Comparison of ENCODE assay signal across 9 cellular contexts in genomic region chr9:37262410-37262809, GRCh38.
DNase-seq lines count a peak whose midpoint lies in the region; TF ChIP-seq lines count a peak whose summit lies in the region.
"Had no signal": no experiment of that assay in that cellular context is flagged by ENCODE, and none has a peak within 500 bp of the region (broad histone marks: within the 10 kb centered on the region; RNA-seq: fewer than 3 reads in every experiment).

No MANE protein-coding gene starts in this region.

- no peaks in the 10 kb centered on the region for H3K27me3 Mint-ChIP-seq in HFFc6 (ENCODE audit: insufficient read depth)
- no peaks in the 10 kb centered on the region for H3K27me3 Mint-ChIP-seq in mesothelial cell of epicardium (ENCODE audit: low read depth)
- H3K27me3 Mint-ChIP-seq: activated CD4-positive, alpha-beta memory T cell treated with anti-CD3 and anti-CD28 coated beads, Interleukin-2, amount 10 ng/mL, durations not matched to agents 7 days and 5 days had no signal

- H3K36me3 Mint-ChIP-seq in HFFc6 (ENCODE audit: low read depth) (no peaks in the 10 kb centered on the region), mesothelial cell of epicardium (no peaks in the 10 kb centered on the region)

- H3K9me3 ChIP-seq in BE2C (no peaks in the 10 kb centered on the region), liver (ENCODE audit: control insufficient read depth in 4 of 4, low read length in 3 of 4) (no peaks in the 10 kb centered on the region)
- H3K9me3 ChIP-seq in effector memory CD4-positive, alpha-beta T cell (ENCODE audit: control insufficient read depth, low read length), result no peaks in the 10 kb centered on the region

- no peak overlapping the region for H3K27ac ChIP-seq in liver (ENCODE audit: low read depth in 1 of 2, low read length in 2 of 2)
- no peak overlapping the region for H3K27ac ChIP-seq in effector memory CD4-positive, alpha-beta T cell (ENCODE audit: insufficient read depth, low read length, poor library complexity, severe bottlenecking)

- peak; percentile 63 to 75 for TF ChIP-seq RAD21 in liver (IDR thresholded peaks at IDR 0.05)

- H3K27ac Mint-ChIP-seq in HFFc6, result no peak overlapping the region
- no peak overlapping the region for H3K27ac Mint-ChIP-seq in mesothelial cell of epicardium
- H3K27ac Mint-ChIP-seq: activated CD4-positive, alpha-beta memory T cell treated with anti-CD3 and anti-CD28 coated beads, Interleukin-2, amount 10 ng/mL, durations not matched to agents 7 days and 5 days had no signal

- H3K4me1 Mint-ChIP-seq in HFFc6 (ENCODE audit: low read depth) (no peaks in the 10 kb centered on the region), mesothelial cell of epicardium (peaks cover 6% of the 10 kb centered on the region)
- H3K4me1 Mint-ChIP-seq: activated CD4-positive, alpha-beta memory T cell treated with anti-CD3 and anti-CD28 coated beads, Interleukin-2, amount 10 ng/mL, durations not matched to agents 7 days and 5 days had no signal

- H3K4me3 Mint-ChIP-seq in HFFc6, result no peak overlapping the region
- H3K4me3 Mint-ChIP-seq in mesothelial cell of epicardium, result no peak overlapping the region
- H3K4me3 Mint-ChIP-seq: activated CD4-positive, alpha-beta memory T cell treated with anti-CD3 and anti-CD28 coated beads, Interleukin-2, amount 10 ng/mL, durations not matched to agents 7 days and 5 days had no signal

- DNase-seq in BE2C, result peak; percentile 51
- peak; percentile 18 for DNase-seq in HFFc6
- peak; percentile 63 for DNase-seq in astrocyte of the hippocampus (ENCODE audit: low read depth, low spot score)
- no peak for DNase-seq in mesothelial cell of epicardium (ENCODE audit: low spot score in 2 of 2, unreplicated experiment in 2 of 2)
- DNase-seq in stimulated activated CD4-positive, alpha-beta T cell treated with anti-CD3 and anti-CD28 coated beads, Interleukin-4, amount 100 ng/mL, for 1 hour, result no peak
- no peak for DNase-seq in middle frontal gyrus (ENCODE audit: extremely low spot score, low spot score)
- no peak for DNase-seq in effector memory CD4-positive, alpha-beta T cell
- DNase-seq: activated CD4-positive, alpha-beta memory T cell treated with anti-CD3 and anti-CD28 coated beads, Interleukin-2, amount 10 ng/mL, durations not matched to agents 7 days and 5 days had no signal

- TF ChIP-seq CTCF in BE2C (IDR thresholded peaks at IDR 0.05; ENCODE audit: low read depth, low read length) (peak; percentile 86), HFFc6 (IDR thresholded peaks at IDR 0.05) (peak; percentile 77), liver (IDR thresholded peaks at IDR 0.05; ENCODE audit: low read depth, low read length, missing input control) (peak; percentile 35), mesothelial cell of epicardium (IDR thresholded peaks at IDR 0.05; ENCODE audit: unreplicated experiment) (no peak)

- H3K4me3 ChIP-seq in BE2C (ENCODE audit: low read depth, low read length) (no peak overlapping the region), liver (ENCODE audit: low read depth in 1 of 3, low read length in 3 of 3) (no peak overlapping the region)
- H3K4me3 ChIP-seq in effector memory CD4-positive, alpha-beta T cell (ENCODE audit: insufficient read depth, low read depth, low read length, poor library complexity, severe bottlenecking), result no peak overlapping the region

- H3K9me3 Mint-ChIP-seq in HFFc6 (no peaks in the 10 kb centered on the region), mesothelial cell of epicardium (no peaks in the 10 kb centered on the region)
- H3K9me3 Mint-ChIP-seq: activated CD4-positive, alpha-beta memory T cell treated with anti-CD3 and anti-CD28 coated beads, Interleukin-2, amount 10 ng/mL, durations not matched to agents 7 days and 5 days had no signal

- no peak overlapping the region for H3K9ac ChIP-seq in liver (ENCODE audit: low read depth in 1 of 2, low read length in 2 of 2)

- H3K4me1 ChIP-seq in BE2C (no peaks in the 10 kb centered on the region), liver (ENCODE audit: control insufficient read depth in 4 of 4, insufficient read depth in 4 of 4, low read length in 3 of 4) (no peaks in the 10 kb centered on the region)
- H3K4me1 ChIP-seq in effector memory CD4-positive, alpha-beta T cell (ENCODE audit: control insufficient read depth, insufficient read depth, low read length, poor library complexity, severe bottlenecking), result no peaks in the 10 kb centered on the region

- 73% methylated on average over 4 of the region's 4 CpGs for WGBS in liver

- H3K36me3 ChIP-seq in BE2C (no peaks in the 10 kb centered on the region), liver (ENCODE audit: control insufficient read depth in 4 of 4, insufficient read depth in 3 of 4, low read depth in 1 of 4, low read length in 3 of 4) (no peaks in the 10 kb centered on the region)
- H3K36me3 ChIP-seq in effector memory CD4-positive, alpha-beta T cell (ENCODE audit: control insufficient read depth, insufficient read depth, low read length), result no peaks in the 10 kb centered on the region

- H3K27me3 ChIP-seq in BE2C (no peaks in the 10 kb centered on the region), liver (ENCODE audit: control insufficient read depth in 4 of 4, insufficient read depth in 4 of 4, low read length in 3 of 4) (no peaks in the 10 kb centered on the region)
- H3K27me3 ChIP-seq in effector memory CD4-positive, alpha-beta T cell (replicated peaks; ENCODE audit: control insufficient read depth, insufficient read depth, low read length, poor library complexity, severe bottlenecking), result no peaks in the 10 kb centered on the region

TF ChIP-seq in liver, 16 proteins besides CTCF, POLR2A, EP300 and RAD21:
- TF ChIP-seq RXRA (IDR thresholded peaks at IDR 0.05), result no peak
- TF ChIP-seq ATF3 (IDR thresholded peaks at IDR 0.05), result no peak
- no peak for TF ChIP-seq FOXA2 (IDR thresholded peaks at IDR 0.05)
- TF ChIP-seq HNF4G (IDR thresholded peaks at IDR 0.05), result no peak
- TF ChIP-seq TAF1 (conservative IDR thresholded peaks at IDR 0.05), result no peak
- no peak for TF ChIP-seq REST (IDR thresholded peaks at IDR 0.05)
- TF ChIP-seq EGR1 (IDR thresholded peaks at IDR 0.05; ENCODE audit: low read depth in 2 of 2), result no peak

Comparison
In these comparisons a context has a peak if more than half of its experiments do, and no peak if none do; other contexts are left out.
1. DNase-seq: peak in BE2C (single experiment), HFFc6 (single experiment) and astrocyte of the hippocampus (single experiment); none in mesothelial cell of epicardium (0 of 2), stimulated activated CD4-positive, alpha-beta T cell treated with anti-CD3 and anti-CD28 coated beads, Interleukin-4, amount 100 ng/mL, for 1 hour (single experiment), middle frontal gyrus (single experiment) and effector memory CD4-positive, alpha-beta T cell (0 of 3).